ENCODE assay signal across 19 cellular contexts in the genomic region with DNA sequence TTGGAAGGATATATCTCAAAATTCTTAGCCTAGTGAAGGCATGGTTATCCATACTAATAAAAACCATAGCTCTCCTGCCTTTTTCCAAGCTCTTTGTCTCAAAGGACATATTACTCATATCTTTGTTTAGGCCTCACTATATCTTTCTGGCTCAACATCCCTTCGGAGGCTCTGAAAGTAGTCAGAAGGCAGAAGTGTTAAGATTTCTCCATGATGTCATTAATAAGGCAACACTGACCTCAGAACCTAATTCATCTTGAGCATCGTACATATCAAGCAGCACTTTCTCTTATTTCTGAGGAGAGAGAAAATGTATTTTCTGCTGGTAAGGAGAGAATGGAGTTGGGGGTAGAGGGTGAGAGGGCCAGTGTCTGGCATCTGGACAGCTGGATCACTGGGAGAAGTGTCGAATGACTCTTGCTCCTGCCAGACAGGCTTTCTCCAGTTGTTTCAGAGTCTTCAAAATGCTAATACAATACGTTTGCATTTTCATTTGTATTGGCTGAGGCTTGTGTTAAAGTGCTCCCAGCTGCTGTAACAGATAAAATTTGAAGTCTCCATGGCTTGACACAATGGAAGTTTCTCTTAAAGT.
"Had no signal": no experiment of that assay in that cellular context is flagged by ENCODE, and none has a peak within 500 bp of the region (broad histone marks: within the 10 kb centered on the region; RNA-seq: fewer than 3 reads in every experiment).

No MANE protein-coding gene starts in this region.

- H3K4me3 ChIP-seq: adrenal gland, body of pancreas, sigmoid colon, tibial nerve, uterus had no signal

- DNase-seq: activated naive CD4-positive, alpha-beta T cell treated with anti-CD3 and anti-CD28 coated beads, Interleukin-2, amount 50 U/mL, for 16 hours; activated T-cell treated with anti-CD3 and anti-CD28 coated beads, Interleukin-2, amount 50 U/mL, for 1 hour; adrenal gland; body of pancreas; effector memory CD4-positive, alpha-beta T cell; hypothalamus; left ventricle myocardium superior; sigmoid colon; SK-N-SH; stimulated activated CD4-positive, alpha-beta T cell treated with anti-CD3 and anti-CD28 coated beads, Interleukin-12 subunit alpha, Interleukin-12 subunit beta, amount 100 ng/mL, for 4 hours; stimulated activated CD4-positive, alpha-beta T cell treated with anti-CD3 and anti-CD28 coated beads, Interleukin-2, amount 100 ng/mL, for 48 hours; stimulated activated naive CD4-positive, alpha-beta T cell; substantia nigra; T-cell; T-helper 9 cell; uterus had no signal

- H3K27ac ChIP-seq: adrenal gland, body of pancreas, sigmoid colon, tibial nerve, uterus had no signal

- H3K9ac ChIP-seq: SK-N-SH had no signal

- H3K9me3 ChIP-seq: adrenal gland, body of pancreas, sigmoid colon, SK-N-SH, tibial nerve, uterus had no signal

- ATAC-seq: body of pancreas, left ventricle myocardium superior, T-cell had no signal

- H3K4me3 Mint-ChIP-seq: central memory CD8-positive, alpha-beta T cell; neural crest cell; T-cell had no signal

- H3K4me1 Mint-ChIP-seq: central memory CD8-positive, alpha-beta T cell; T-cell had no signal

- H3K27ac Mint-ChIP-seq: T-cell had no signal

- H3K4me2 ChIP-seq: SK-N-SH had no signal

- H3K27me3 ChIP-seq: adrenal gland, body of pancreas, sigmoid colon, tibial nerve, uterus had no signal

- H3K36me3 ChIP-seq: adrenal gland, sigmoid colon, tibial nerve, uterus had no signal

- H3K36me3 Mint-ChIP-seq: T-cell had no signal

- H3K4me1 ChIP-seq: adrenal gland, body of pancreas, sigmoid colon, tibial nerve, uterus had no signal

- H3K9me3 Mint-ChIP-seq: central memory CD8-positive, alpha-beta T cell; T-cell had no signal

- H3K9me2 ChIP-seq: SK-N-SH had no signal
